7 cellular contexts compared by ENCODE assay signal in genomic region chr2:224412064-224412921, GRCh38. TPM values are rescaled to one million over a fixed set of nuclear protein-coding genes. Genes with fewer than 3 reads are reported as not detected.
DNase-seq lines count a peak whose midpoint lies in the region; ATAC-seq and TF ChIP-seq lines count a peak whose summit lies in the region.

No MANE protein-coding gene starts in this region.

- H3K27ac ChIP-seq in body of pancreas (peak overlapping the region in 1 of 4 donors; percentile 4), upper lobe of left lung (no peak overlapping the region)

- no peak overlapping the region for H3K27ac Mint-ChIP-seq in nephron progenitor cell

- 46 to 48% methylated on average over 19 of the region's 19 CpGs for WGBS in body of pancreas, 2 donors
- WGBS in upper lobe of left lung, 2 donors: 70 to 75% methylated on average over 19 of the region's 19 CpGs

- no peak for TF ChIP-seq CTCF in body of pancreas (IDR thresholded peaks at IDR 0.05)
- no peak for TF ChIP-seq CTCF in upper lobe of left lung (IDR thresholded peaks at IDR 0.05)
- no peak for TF ChIP-seq CTCF in nephron progenitor cell (IDR thresholded peaks at IDR 0.05)

- H3K4me3 ChIP-seq in body of pancreas (no peak overlapping the region), upper lobe of left lung (no peak overlapping the region)

- H3K27me3 ChIP-seq in body of pancreas (no peaks in the 10 kb centered on the region), upper lobe of left lung (no peaks in the 10 kb centered on the region)

- DNase-seq in LHCN-M2 (ENCODE audit: low read depth) (peak; percentile 74), body of pancreas (peak in 2 of 4 donors; percentile 21 to 35), kidney tubule cell (ENCODE audit: low spot score) (peak; percentile 83), upper lobe of left lung (peak in 1 of 2 donors; percentile 38), nephron progenitor cell (no peak)
- DNase-seq in stimulated activated CD4-positive, alpha-beta T cell treated with anti-CD3 and anti-CD28 coated beads, Interleukin-4, amount 100 ng/mL, for 1 hour: no peak

- H3K36me3 Mint-ChIP-seq in nephron progenitor cell (ENCODE audit: low read depth): no peaks in the 10 kb centered on the region

- no peaks in the 10 kb centered on the region for H3K9me3 ChIP-seq in body of pancreas
- no peaks in the 10 kb centered on the region for H3K9me3 ChIP-seq in upper lobe of left lung

- TF ChIP-seq EP300 in upper lobe of left lung (IDR thresholded peaks at IDR 0.05): no peak

- ATAC-seq in body of pancreas (peak; percentile 47), upper lobe of left lung (ENCODE audit: low FRiP score in 2 of 2) (peak; percentile 26 to 38), GM21367 (IDR thresholded peaks at IDR 0.05; ENCODE audit: unreplicated experiment) (no peak)

- H3K9me3 Mint-ChIP-seq in nephron progenitor cell: no peaks in the 10 kb centered on the region

- no peak overlapping the region for H3K4me3 Mint-ChIP-seq in nephron progenitor cell

- TF ChIP-seq POLR2A in body of pancreas (IDR thresholded peaks at IDR 0.05) (no peak), upper lobe of left lung (IDR thresholded peaks at IDR 0.05) (no peak)

- H3K27me3 Mint-ChIP-seq in nephron progenitor cell (ENCODE audit: low read depth, poor library complexity): peaks cover 2% of the 10 kb centered on the region

- peaks cover 9% of the 10 kb centered on the region for H3K4me1 Mint-ChIP-seq in nephron progenitor cell

- H3K36me3 ChIP-seq in body of pancreas (replicated peaks in 1 of 2; ENCODE audit: insufficient read depth in 1 of 2, low read depth in 2 of 2) (no peaks in the 10 kb centered on the region), upper lobe of left lung (no peaks in the 10 kb centered on the region)

- H3K4me1 ChIP-seq in body of pancreas (no peaks in the 10 kb centered on the region), upper lobe of left lung (no peaks in the 10 kb centered on the region)

- intact Hi-C loops in body of pancreas (cut with DNase I): no loop called here

RNA-seq across cellular contexts. Expression of gene FAM124B, which starts 10.4 kb away (rescaled TPM):
- total RNA-seq in LHCN-M2 (2014; rRNA removed) (0.06 TPM in 1 of 2 replicates, not detected in the other), body of pancreas (under 1 TPM in 1 of 2 donors, not detected in 1; 0.78 TPM), upper lobe of left lung (1 to 10 TPM; 1.5 to 3.5 (median 2.1) TPM)
- polyA plus RNA-seq in LHCN-M2 (2012): not detected

Comparison
In these comparisons a context has a peak if more than half of its experiments do, and no peak if none do; other contexts are left out.
1. DNase-seq: peak in LHCN-M2 (single experiment) and kidney tubule cell (single experiment); none in stimulated activated CD4-positive, alpha-beta T cell treated with anti-CD3 and anti-CD28 coated beads, Interleukin-4, amount 100 ng/mL, for 1 hour (single experiment) and nephron progenitor cell (single experiment).